Comparison of ENCODE assay signal across 8 cellular contexts in genomic region chr19:14347999-14348889, GRCh38. TPM values are rescaled to one million over a fixed set of nuclear protein-coding genes. Genes with fewer than 3 reads are reported as not detected.
DNase-seq lines count a peak whose midpoint lies in the region; ATAC-seq, FAIRE-seq and TF ChIP-seq lines count a peak whose summit lies in the region.

No MANE protein-coding gene starts in this region.

- peak overlapping the region in 4 of 6 donors; percentile 21 to 65 (median 44) for H3K27ac Mint-ChIP-seq in naive B cell

- POLR2A ChIA-PET in endothelial cell of umbilical vein (lab: Charles Lee): interaction anchor here (0.6 to 1.2 kb wide), 2 partner anchors 148 to 149 kb away, joined by 4 read pairs; no protein-coding TSS in a partner anchor

- peak overlapping the region; percentile 49 for H3K4me2 ChIP-seq in endothelial cell of umbilical vein (ENCODE audit: insufficient read depth, low read length)

- dilution Hi-C loops in endothelial cell of umbilical vein (cut with MboI; ENCODE audit: extremely low pct_ligation_motif_present, low sequenced_read_pairs): no loop called here

- no TSS peak for BruUV-seq in endothelial cell of umbilical vein (replicated peaks; lab: Mats Ljungman, UMichigan)

- no peak for FAIRE-seq in endothelial cell of umbilical vein (lab: Jason Lieb, UNC)

- peak; percentile 18 to 53 for DNase-seq in NCI-H2081 (lab: John Stamatoyannopoulos, UW)
- no peak for DNase-seq in NCI-H2081 treated with DMSO at 0.1 percent for 48 hours (lab: John Stamatoyannopoulos, UW)
- DNase-seq in NCI-H2171 (lab: John Stamatoyannopoulos, UW): peak; percentile 15
- DNase-seq in activated CD8-positive, alpha-beta memory T cell treated with anti-CD3 and anti-CD28 coated beads, Interleukin-2, amount 50 U/mL, for 4 hours: peak; percentile 66
- peak; percentile 37 for DNase-seq in endothelial cell of umbilical vein (ENCODE audit: low read depth, low spot score)
- DNase-seq in naive B cell: peak; percentile 54
- DNase-seq in superior temporal gyrus (ENCODE audit: extremely low spot score): peak; percentile 58
- DNase-seq in amniotic stem cell (lab: John Stamatoyannopoulos, UW): no peak

- no peak overlapping the region for H3K4me3 ChIP-seq in endothelial cell of umbilical vein (replicated peaks in 1 of 3; ENCODE audit: insufficient read depth in 1 of 3, low read depth in 1 of 3, low read length in 3 of 3)

- H3K9ac ChIP-seq in endothelial cell of umbilical vein (replicated peaks; ENCODE audit: extremely low read depth, insufficient read depth, low read length): no peak overlapping the region

- no peaks in the 10 kb centered on the region for H3K36me3 Mint-ChIP-seq in naive B cell

- CTCF ChIA-PET in endothelial cell of umbilical vein (lab: Charles Lee): interaction anchor here (0.5 to 4.6 kb wide), 57 partner anchors 9 to 467 kb away, joined by 3 to 124 read pairs (median 5); partner anchors contain the start of genes ADGRE5, ADGRL1 and ASF1B

- H3K9me3 Mint-ChIP-seq in naive B cell: no peaks in the 10 kb centered on the region

- peak; percentile 97 to 99 for TF ChIP-seq CTCF in endothelial cell of umbilical vein (IDR thresholded peaks at IDR 0.05; ENCODE audit: extremely low read depth in 1 of 2, insufficient read depth in 1 of 2, low read depth in 1 of 2, low read length in 2 of 2)

- H4K20me1 ChIP-seq in endothelial cell of umbilical vein (replicated peaks; ENCODE audit: control insufficient read depth, extremely low read depth, insufficient read depth, low read length): no peaks in the 10 kb centered on the region

- peaks cover 10 to 28% (median 10%) of the 10 kb centered on the region in 3 donors for H3K4me1 Mint-ChIP-seq in naive B cell

- H3K9me1 ChIP-seq in endothelial cell of umbilical vein (replicated peaks; ENCODE audit: control insufficient read depth, extremely low read depth, insufficient read depth, low read length): no peaks in the 10 kb centered on the region

- peak; percentile 52 to 80 for ATAC-seq in naive B cell (ENCODE audit: low read depth in 2 of 2)

- peak overlapping the region in 7 of 8 donors; percentile 40 to 74 (median 62) for H3K4me3 Mint-ChIP-seq in naive B cell

- no peaks in the 10 kb centered on the region for H3K27me3 Mint-ChIP-seq in naive B cell

- no peak overlapping the region for H3K27ac ChIP-seq in endothelial cell of umbilical vein (ENCODE audit: insufficient read depth, low read depth, low read length)

- no peaks in the 10 kb centered on the region for H3K36me3 ChIP-seq in endothelial cell of umbilical vein (ENCODE audit: control insufficient read depth in 2 of 2, extremely low read depth in 1 of 2, insufficient read depth in 2 of 2, low read length in 2 of 2)

- H2AFZ ChIP-seq in endothelial cell of umbilical vein (ENCODE audit: low read depth, low read length): peak overlapping the region; percentile 78

- H3K4me1 ChIP-seq in endothelial cell of umbilical vein (ENCODE audit: control insufficient read depth, extremely low read depth, insufficient read depth, low read length): no peaks in the 10 kb centered on the region

- intact Hi-C loops in endothelial cell of umbilical vein (cut with micrococcal nuclease): loop anchor here (1.0 to 5.0 kb wide), 6 partner anchors 59 to 466 kb away; no protein-coding TSS in a partner anchor

- H3K27me3 ChIP-seq in endothelial cell of umbilical vein (ENCODE audit: control insufficient read depth in 2 of 2, insufficient read depth in 2 of 2, low read length in 2 of 2): peaks cover 4% of the 10 kb centered on the region in 2 experiments

- no peaks in the 10 kb centered on the region for H3K79me2 ChIP-seq in endothelial cell of umbilical vein (ENCODE audit: control insufficient read depth, insufficient read depth, low read length)

- no peak for TF ChIP-seq POLR2A in endothelial cell of umbilical vein (IDR thresholded peaks at IDR 0.05; ENCODE audit: low read depth, low read length)

- H3K9me3 ChIP-seq in endothelial cell of umbilical vein (replicated peaks; ENCODE audit: control insufficient read depth, insufficient read depth, low read length): no peaks in the 10 kb centered on the region

TF ChIP-seq in endothelial cell of umbilical vein, 7 proteins besides CTCF, POLR2A, EP300 and RAD21:
- TF ChIP-seq JUN (IDR thresholded peaks at IDR 0.05; ENCODE audit: borderline replicate concordance, insufficient read depth, insufficient read length, low read depth) (no peak), POLR2AphosphoS5 (IDR thresholded peaks at IDR 0.05; ENCODE audit: insufficient read depth, low read depth, low read length) (no peak), MAX (IDR thresholded peaks at IDR 0.05; ENCODE audit: insufficient read depth, insufficient read length) (no peak), FOS (IDR thresholded peaks at IDR 0.05; ENCODE audit: borderline replicate concordance, insufficient read depth, low read length) (no peak), GATA2 (IDR thresholded peaks at IDR 0.05; ENCODE audit: insufficient read depth, insufficient read length, low read depth, low read length) (no peak), MYC (IDR thresholded peaks at IDR 0.05; ENCODE audit: low read depth, low read length) (no peak), EZH2 (IDR thresholded peaks at IDR 0.05; ENCODE audit: borderline replicate concordance, low read depth, low read length, severe bottlenecking) (no peak)

RNA-seq across cellular contexts. Expression of gene ADGRE5, which starts 33.0 kb away (rescaled TPM):
- 6.0 and 14.7 TPM in 2 replicates for total RNA-seq in endothelial cell of umbilical vein
- polyA plus RNA-seq in endothelial cell of umbilical vein: 4.7 and 5.3 TPM in 2 replicates
- polyA plus RNA-seq in endothelial cell of umbilical vein (2011; cell fraction: cytosol; rRNA removed): 2.1 and 2.3 TPM in 2 replicates
- polyA plus RNA-seq in endothelial cell of umbilical vein (2011; cell fraction: nucleus; rRNA removed): 10.3 and 10.4 TPM in 2 replicates
- 10.2 and 13.0 TPM in 2 replicates for polyA plus RNA-seq in endothelial cell of umbilical vein (2012)
- 6.1 and 8.2 TPM in 2 replicates for polyA minus RNA-seq in endothelial cell of umbilical vein
- 46.5 TPM for polyA minus RNA-seq in endothelial cell of umbilical vein (2011; cell fraction: cytosol; rRNA and poly(A)+ RNA removed)
- 5.1 and 8.0 TPM in 2 replicates for polyA minus RNA-seq in endothelial cell of umbilical vein (2011; cell fraction: nucleus; rRNA and poly(A)+ RNA removed)
- polyA plus RNA-seq in naive B cell (ENCODE audit: low read depth in 6 of 6): 10 to 100 TPM; 17.8 to 41.1 (median 31.9) TPM

Comparison
In these comparisons a context has a peak if more than half of its experiments do, and no peak if none do; other contexts are left out.
1. DNase-seq: peak in NCI-H2081 (2 of 2), NCI-H2171 (single experiment), activated CD8-positive, alpha-beta memory T cell treated with anti-CD3 and anti-CD28 coated beads, Interleukin-2, amount 50 U/mL, for 4 hours (single experiment), endothelial cell of umbilical vein (single experiment), naive B cell (single experiment) and superior temporal gyrus (single experiment); none in NCI-H2081 treated with DMSO at 0.1 percent for 48 hours (single experiment) and amniotic stem cell (single experiment).